29 cellular contexts compared by ENCODE assay signal in genomic region chr6:6804843-6805680, GRCh38.
DNase-seq lines count a peak whose midpoint lies in the region; ATAC-seq, FAIRE-seq and TF ChIP-seq lines count a peak whose summit lies in the region.
"Had no signal": no experiment of that assay in that cellular context is flagged by ENCODE, and none has a peak within 500 bp of the region (broad histone marks: within the 10 kb centered on the region; RNA-seq: fewer than 3 reads in every experiment).

No MANE protein-coding gene starts in this region.

- no peak overlapping the region for H3K4me3 ChIP-seq in CD8-positive, alpha-beta T cell (ENCODE audit: low read depth, low read length)
- H3K4me3 ChIP-seq in Jurkat, Clone E6-1 (ENCODE audit: low read length) = no peak overlapping the region
- H3K4me3 ChIP-seq in mammary epithelial cell (replicated peaks in 1 of 3; ENCODE audit: insufficient read depth in 1 of 3, low read depth in 2 of 3, low read length in 3 of 3) = no peak overlapping the region
- H3K4me3 ChIP-seq in trophoblast cell (ENCODE audit: low read depth, low read length) = no peak overlapping the region
- H3K4me3 ChIP-seq in CD4-positive, alpha-beta memory T cell (ENCODE audit: low read length in 2 of 2) = no peak overlapping the region
- H3K4me3 ChIP-seq: ascending aorta, BLaER1, left lung, psoas muscle, thyroid gland had no signal

- 85% methylated on average over 5 of the region's 8 CpGs for WGBS in mammary epithelial cell (ENCODE audit: low coverage, missing lambda C conversion rate)
- no CpG with 5 or more reads among the region's 8 CpGs for WGBS in trophoblast cell (ENCODE audit: extremely low coverage, insufficient coverage, insufficient read length)

- H3K23ac ChIP-seq in trophoblast cell (ENCODE audit: low read length) = no peak overlapping the region

- no peak overlapping the region for H2BK5ac ChIP-seq in trophoblast cell (ENCODE audit: low read depth, low read length, poor library complexity)

- CTCF ChIA-PET in CD8-positive, alpha-beta T cell (lab: Charles Lee) = interaction anchor here (1.3 kb wide), 1 partner anchor 439 kb away, joined by 3 read pairs; no protein-coding TSS in a partner anchor
- CTCF ChIA-PET in mammary epithelial cell (lab: Charles Lee; ENCODE audit: low non-redundant PET) = no interaction called here
- CTCF ChIA-PET in CD4-positive, alpha-beta memory T cell (lab: Charles Lee; ENCODE audit: partially characterized antibody) = no interaction called here

- DNase-seq in CD8-positive, alpha-beta T cell = no peak
- DNase-seq in Jurkat, Clone E6-1 (ENCODE audit: low read depth, low spot score) = peak; percentile 36
- no peak for DNase-seq in mammary epithelial cell
- DNase-seq in trophoblast cell = peak in 1 of 2 donors; percentile 38
- DNase-seq in CD4-positive, alpha-beta memory T cell = no peak
- no peak for DNase-seq in activated naive CD8-positive, alpha-beta T cell treated with anti-CD3 and anti-CD28 coated beads, Interleukin-2, amount 50 U/mL, for 24 hours
- no peak for DNase-seq in H54 (ENCODE audit: insufficient read length, low spot score)
- DNase-seq: activated CD8-positive, alpha-beta T cell treated with anti-CD3 and anti-CD28 coated beads, Interleukin-2, amount 10 ng/mL, durations not matched to agents 7 days and 5 days; activated effector memory CD4-positive, alpha-beta T cell treated with anti-CD3 and anti-CD28 coated beads, Interleukin-2, amount 50 U/mL, for 16 hours; activated naive CD8-positive, alpha-beta T cell treated with anti-CD3 and anti-CD28 coated beads for 36 hours; caudate nucleus; H7; hypothalamus; immature natural killer cell; KBM-7; left lung; NCI-H1417 treated with DMSO at 0.1 percent for 48 hours; NCI-H2081 treated with DMSO at 0.1 percent for 48 hours; NCI-H446 treated with DMSO at 0.1 percent for 48 hours; NCI-H82; psoas muscle; SK-N-SH; T-helper 17 cell; thyroid gland had no signal

- no peak overlapping the region for H3K4me3 Mint-ChIP-seq in CD8-positive, alpha-beta T cell
- H3K4me3 Mint-ChIP-seq in CD4-positive, alpha-beta memory T cell = no peak overlapping the region
- no peak overlapping the region for H3K4me3 Mint-ChIP-seq in activated naive CD8-positive, alpha-beta T cell treated with anti-CD3 and anti-CD28 coated beads, Interleukin-2, amount 50 U/mL, for 24 hours
- H3K4me3 Mint-ChIP-seq: activated CD8-positive, alpha-beta T cell treated with anti-CD3 and anti-CD28 coated beads, Interleukin-2, amount 10 ng/mL, durations not matched to agents 7 days and 5 days; activated naive CD8-positive, alpha-beta T cell treated with anti-CD3 and anti-CD28 coated beads for 36 hours; immature natural killer cell; stimulated activated naive CD8-positive, alpha-beta T cell treated with anti-CD3 and anti-CD28 coated beads, Interleukin-15, Interleukin-2, amounts not matched to agents 100 ng/mL and 50 ng/mL, for 24 hours; T-helper 17 cell had no signal

- peaks cover 2% of the 10 kb centered on the region for H3K4me1 Mint-ChIP-seq in CD8-positive, alpha-beta T cell (ENCODE audit: low read depth)
- H3K4me1 Mint-ChIP-seq in CD4-positive, alpha-beta memory T cell = peaks cover 0 to 3% (median 2%) of the 10 kb centered on the region in 4 donors
- peaks cover 20% of the 10 kb centered on the region for H3K4me1 Mint-ChIP-seq in activated naive CD8-positive, alpha-beta T cell treated with anti-CD3 and anti-CD28 coated beads, Interleukin-2, amount 50 U/mL, for 24 hours
- H3K4me1 Mint-ChIP-seq: immature natural killer cell had no signal

- H3K4me1 ChIP-seq in CD8-positive, alpha-beta T cell (ENCODE audit: insufficient read depth, low read length) = no peaks in the 10 kb centered on the region
- H3K4me1 ChIP-seq in mammary epithelial cell (ENCODE audit: insufficient read depth, low read length) (peaks cover 25% of the 10 kb centered on the region), trophoblast cell (ENCODE audit: control insufficient read depth in 1 of 2, insufficient read depth in 2 of 2, low read length in 2 of 2) (peaks cover 3 to 4% of the 10 kb centered on the region in 2 experiments)
- H3K4me1 ChIP-seq in CD4-positive, alpha-beta memory T cell (ENCODE audit: insufficient read depth, low read length) = no peaks in the 10 kb centered on the region
- H3K4me1 ChIP-seq: ascending aorta, psoas muscle had no signal

- peak overlapping the region; percentile 7 for H4K91ac ChIP-seq in trophoblast cell (ENCODE audit: low read depth, low read length)

- no peak overlapping the region for H3K14ac ChIP-seq in trophoblast cell (ENCODE audit: low read length)

- TF ChIP-seq POLR2A in H54 (IDR thresholded peaks at IDR 0.05; ENCODE audit: low read depth, low read length) = no peak

- no peak overlapping the region for H3K18ac ChIP-seq in trophoblast cell (ENCODE audit: low read length)

- no peaks in the 10 kb centered on the region for H3K36me3 ChIP-seq in CD8-positive, alpha-beta T cell (ENCODE audit: insufficient read depth, low read length)
- H3K36me3 ChIP-seq in mammary epithelial cell (ENCODE audit: insufficient read depth, low read length) = no peaks in the 10 kb centered on the region
- H3K36me3 ChIP-seq in trophoblast cell (ENCODE audit: control insufficient read depth in 1 of 2, insufficient read depth in 2 of 2, low read length in 2 of 2) = no peaks in the 10 kb centered on the region
- no peaks in the 10 kb centered on the region for H3K36me3 ChIP-seq in CD4-positive, alpha-beta memory T cell (ENCODE audit: insufficient read depth, low read length)
- H3K36me3 ChIP-seq: ascending aorta, BLaER1, left lung, thyroid gland had no signal

- H4K20me1 ChIP-seq in mammary epithelial cell (ENCODE audit: insufficient read depth, low read length) = no peaks in the 10 kb centered on the region
- H4K20me1 ChIP-seq: BLaER1 had no signal

- intact Hi-C loops in CD8-positive, alpha-beta T cell (cut with DNase I, micrococcal nuclease) = no loop called here
- intact Hi-C loops in mammary epithelial cell (cut with micrococcal nuclease) = loop anchor here (5.0 kb wide), 3 partner anchors 128 to 342 kb away; no protein-coding TSS in a partner anchor
- intact Hi-C loops in CD4-positive, alpha-beta memory T cell (cut with micrococcal nuclease) = no loop called here

- no TSS peak for BruUV-seq in mammary epithelial cell (replicated peaks; lab: Mats Ljungman, UMichigan)

- FAIRE-seq in H54 (lab: Jason Lieb, UNC) = no peak
- FAIRE-seq: D721Med had no signal

- no peaks in the 10 kb centered on the region for H3K36me3 Mint-ChIP-seq in CD8-positive, alpha-beta T cell
- no peaks in the 10 kb centered on the region for H3K36me3 Mint-ChIP-seq in CD4-positive, alpha-beta memory T cell
- H3K36me3 Mint-ChIP-seq in activated naive CD8-positive, alpha-beta T cell treated with anti-CD3 and anti-CD28 coated beads, Interleukin-2, amount 50 U/mL, for 24 hours (ENCODE audit: low read depth) = no peaks in the 10 kb centered on the region
- H3K36me3 Mint-ChIP-seq: activated naive CD8-positive, alpha-beta T cell treated with anti-CD3 and anti-CD28 coated beads for 36 hours; immature natural killer cell had no signal

- no peak overlapping the region for H4K8ac ChIP-seq in trophoblast cell (ENCODE audit: low read depth, low read length)

- in situ Hi-C loops in mammary epithelial cell (cut with MboI; ENCODE audit: low sequenced_read_pairs in 2 of 2) = no loop called here

- H3K4me2 ChIP-seq in mammary epithelial cell (ENCODE audit: insufficient read depth, low read depth, low read length) = no peak overlapping the region
- H3K4me2 ChIP-seq in trophoblast cell (ENCODE audit: low read length) = no peak overlapping the region
- H3K4me2 ChIP-seq: SK-N-SH had no signal

- ATAC-seq in CD8-positive, alpha-beta T cell = peak; percentile 23
- no peak for ATAC-seq in GM18520 (IDR thresholded peaks at IDR 0.05; ENCODE audit: unreplicated experiment)
- no peak for ATAC-seq in activated naive CD8-positive, alpha-beta T cell treated with anti-CD3 and anti-CD28 coated beads, Interleukin-2, amount 50 U/mL, for 24 hours
- ATAC-seq: activated CD8-positive, alpha-beta T cell treated with anti-CD3 and anti-CD28 coated beads, Interleukin-2, amount 10 ng/mL, durations not matched to agents 7 days and 5 days; left lung; psoas muscle; T-helper 17 cell had no signal

- no peak overlapping the region for H3K27ac Mint-ChIP-seq in CD8-positive, alpha-beta T cell
- H3K27ac Mint-ChIP-seq in CD4-positive, alpha-beta memory T cell = no peak overlapping the region
- H3K27ac Mint-ChIP-seq in activated naive CD8-positive, alpha-beta T cell treated with anti-CD3 and anti-CD28 coated beads, Interleukin-2, amount 50 U/mL, for 24 hours = no peak overlapping the region
- H3K27ac Mint-ChIP-seq: activated naive CD8-positive, alpha-beta T cell treated with anti-CD3 and anti-CD28 coated beads for 36 hours; immature natural killer cell; stimulated activated naive CD8-positive, alpha-beta T cell treated with anti-CD3 and anti-CD28 coated beads, Interleukin-15, Interleukin-2, amounts not matched to agents 100 ng/mL and 50 ng/mL, for 24 hours; T-helper 17 cell had no signal

- peak overlapping the region; percentile 4 for H2AFZ ChIP-seq in mammary epithelial cell (ENCODE audit: low read depth, low read length)
- no peak overlapping the region for H2AFZ ChIP-seq in trophoblast cell (ENCODE audit: insufficient read depth, low read length, poor library complexity)

- no peaks in the 10 kb centered on the region for H3K9me3 ChIP-seq in CD8-positive, alpha-beta T cell (ENCODE audit: low read length)
- H3K9me3 ChIP-seq in mammary epithelial cell (replicated peaks; ENCODE audit: insufficient read depth, low read length) (no peaks in the 10 kb centered on the region), trophoblast cell (ENCODE audit: insufficient read depth, low read depth, low read length) (peaks cover under 1% of the 10 kb centered on the region)
- no peaks in the 10 kb centered on the region for H3K9me3 ChIP-seq in CD4-positive, alpha-beta memory T cell (ENCODE audit: control insufficient read depth in 1 of 2, low read length in 2 of 2)
- H3K9me3 ChIP-seq: ascending aorta, left lung, psoas muscle, SK-N-SH, thyroid gland had no signal

- H3K9me3 Mint-ChIP-seq in CD8-positive, alpha-beta T cell = no peaks in the 10 kb centered on the region
- H3K9me3 Mint-ChIP-seq in CD4-positive, alpha-beta memory T cell = no peaks in the 10 kb centered on the region
- H3K9me3 Mint-ChIP-seq in activated naive CD8-positive, alpha-beta T cell treated with anti-CD3 and anti-CD28 coated beads, Interleukin-2, amount 50 U/mL, for 24 hours = no peaks in the 10 kb centered on the region
- H3K9me3 Mint-ChIP-seq: activated naive CD8-positive, alpha-beta T cell treated with anti-CD3 and anti-CD28 coated beads for 36 hours; immature natural killer cell; stimulated activated naive CD8-positive, alpha-beta T cell treated with anti-CD3 and anti-CD28 coated beads, Interleukin-15, Interleukin-2, amounts not matched to agents 100 ng/mL and 50 ng/mL, for 24 hours had no signal

- POLR2A ChIA-PET in CD8-positive, alpha-beta T cell (lab: Charles Lee) = no interaction called here
- POLR2A ChIA-PET in CD4-positive, alpha-beta memory T cell (lab: Charles Lee; ENCODE audit: partially characterized antibody) = no interaction called here

- peaks cover 7% of the 10 kb centered on the region for H3K79me1 ChIP-seq in trophoblast cell (ENCODE audit: low read length)

- H3K9ac ChIP-seq in mammary epithelial cell (ENCODE audit: insufficient read depth, low read length) (peak overlapping the region; percentile 90), trophoblast cell (ENCODE audit: low read length) (no peak overlapping the region)
- H3K9ac ChIP-seq: BLaER1, SK-N-SH had no signal

- H4K12ac ChIP-seq in trophoblast cell (ENCODE audit: low read depth, low read length) = no peak overlapping the region

- no peak overlapping the region for H3K27ac ChIP-seq in CD8-positive, alpha-beta T cell (ENCODE audit: low read depth, low read length)
- H3K27ac ChIP-seq in mammary epithelial cell (ENCODE audit: insufficient read depth, low read depth, low read length) (peak overlapping the region; percentile 98), trophoblast cell (ENCODE audit: low read depth, low read length) (no peak overlapping the region)
- no peak overlapping the region for H3K27ac ChIP-seq in CD4-positive, alpha-beta memory T cell (ENCODE audit: low read depth, low read length)
- H3K27ac ChIP-seq: ascending aorta, BLaER1, psoas muscle, thyroid gland had no signal

- no peaks in the 10 kb centered on the region for H3K27me3 ChIP-seq in CD8-positive, alpha-beta T cell (ENCODE audit: insufficient read depth, low read length)
- H3K27me3 ChIP-seq in mammary epithelial cell (ENCODE audit: insufficient read depth, low read length) (no peaks in the 10 kb centered on the region), trophoblast cell (ENCODE audit: insufficient read depth, low read length) (no peaks in the 10 kb centered on the region)
- no peaks in the 10 kb centered on the region for H3K27me3 ChIP-seq in CD4-positive, alpha-beta memory T cell (ENCODE audit: insufficient read depth, low read length)
- H3K27me3 ChIP-seq: ascending aorta, BLaER1, left lung, thyroid gland had no signal

- no peak overlapping the region for H3K4ac ChIP-seq in trophoblast cell (ENCODE audit: low read depth, low read length)

- peaks cover 2% of the 10 kb centered on the region for H3K27me3 Mint-ChIP-seq in CD8-positive, alpha-beta T cell (ENCODE audit: low read depth)
- H3K27me3 Mint-ChIP-seq in CD4-positive, alpha-beta memory T cell = peaks cover 10 to 12% of the 10 kb centered on the region in 2 donors
- peaks cover 8% of the 10 kb centered on the region for H3K27me3 Mint-ChIP-seq in activated naive CD8-positive, alpha-beta T cell treated with anti-CD3 and anti-CD28 coated beads, Interleukin-2, amount 50 U/mL, for 24 hours
- H3K27me3 Mint-ChIP-seq: activated naive CD8-positive, alpha-beta T cell treated with anti-CD3 and anti-CD28 coated beads for 36 hours had no signal

- TF ChIP-seq CTCF in CD8-positive, alpha-beta T cell (IDR thresholded peaks at IDR 0.05) = no peak
- TF ChIP-seq CTCF in mammary epithelial cell (conservative IDR thresholded peaks at IDR 0.05 in 1 of 2, IDR thresholded peaks at IDR 0.05 in 1 of 2; ENCODE audit: extremely low read depth in 1 of 2, insufficient read depth in 1 of 2, low read depth in 1 of 2, low read length in 2 of 2) = peak in 1 of 2 donors; percentile 5

- H2BK12ac ChIP-seq in trophoblast cell (ENCODE audit: low read length) = no peak overlapping the region

- no peak overlapping the region for H2AK5ac ChIP-seq in trophoblast cell (ENCODE audit: low read length)

- dilution Hi-C loops in mammary epithelial cell (cut with HindIII; ENCODE audit: low sequenced_read_pairs) = no loop called here

- no peaks in the 10 kb centered on the region for H3K79me2 ChIP-seq in mammary epithelial cell (ENCODE audit: insufficient read depth, low read length)
- H3K79me2 ChIP-seq in trophoblast cell (ENCODE audit: control insufficient read depth, insufficient read depth, low read length, poor library complexity) = no peaks in the 10 kb centered on the region

- no peak overlapping the region for H2BK120ac ChIP-seq in trophoblast cell (ENCODE audit: insufficient read depth, low read length, poor library complexity)
